1 cellular context compared by ENCODE assay signal in genomic region chr12:93784339-93785086, GRCh38.
A peak's percentile ranks its signal among the peaks of the same experiment; 100 is the strongest.
TF ChIP-seq lines count a peak whose summit lies in the region.

No MANE protein-coding gene starts in this region.

TF ChIP-seq in K562, 482 proteins besides CTCF, POLR2A, EP300 and RAD21 (continued from another document):
- TF ChIP-seq ZNF766 (CRISPR knock-in tag; conservative IDR thresholded peaks at IDR 0.05) (peak; percentile 66), ZNF57 (CRISPR knock-in tag; IDR thresholded peaks at IDR 0.05) (no peak), MYC (IDR thresholded peaks at IDR 0.05; ENCODE audit: low read depth, low read length) (peak; percentile 94), MYC (CRISPR knock-in tag; IDR thresholded peaks at IDR 0.05; ENCODE audit: borderline replicate concordance, low read depth) (0 out of 2 replicates have a peak, but pooled peaks have one; percentile 36), ZZZ3 (IDR thresholded peaks at IDR 0.05) (no peak), SP2 (IDR thresholded peaks at IDR 0.05; ENCODE audit: extremely low read depth, low read depth, low read length, poor library complexity, severe bottlenecking) (no peak), COPS2 (conservative IDR thresholded peaks at IDR 0.05) (no peak), MYNN (IDR thresholded peaks at IDR 0.05) (peak; percentile 35; the same call in 1 of the 2 replicates), MYNN (CRISPR knock-in tag; IDR thresholded peaks at IDR 0.05) (no peak), RBFOX2 (IDR thresholded peaks at IDR 0.05; ENCODE audit: low read depth, low read length) (no peak), ZNF274 (IDR thresholded peaks at IDR 0.05; ENCODE audit: borderline replicate concordance, low read depth, low read length) (no peak), NKRF (IDR thresholded peaks at IDR 0.05; ENCODE audit: borderline replicate concordance) (peak; percentile 63; the same call in 1 of the 2 replicates), BRCA1 (IDR thresholded peaks at IDR 0.05) (no peak), BRCA1 (CRISPR knock-in tag; IDR thresholded peaks at IDR 0.05) (no peak)
- TF ChIP-seq, protein P1, sequence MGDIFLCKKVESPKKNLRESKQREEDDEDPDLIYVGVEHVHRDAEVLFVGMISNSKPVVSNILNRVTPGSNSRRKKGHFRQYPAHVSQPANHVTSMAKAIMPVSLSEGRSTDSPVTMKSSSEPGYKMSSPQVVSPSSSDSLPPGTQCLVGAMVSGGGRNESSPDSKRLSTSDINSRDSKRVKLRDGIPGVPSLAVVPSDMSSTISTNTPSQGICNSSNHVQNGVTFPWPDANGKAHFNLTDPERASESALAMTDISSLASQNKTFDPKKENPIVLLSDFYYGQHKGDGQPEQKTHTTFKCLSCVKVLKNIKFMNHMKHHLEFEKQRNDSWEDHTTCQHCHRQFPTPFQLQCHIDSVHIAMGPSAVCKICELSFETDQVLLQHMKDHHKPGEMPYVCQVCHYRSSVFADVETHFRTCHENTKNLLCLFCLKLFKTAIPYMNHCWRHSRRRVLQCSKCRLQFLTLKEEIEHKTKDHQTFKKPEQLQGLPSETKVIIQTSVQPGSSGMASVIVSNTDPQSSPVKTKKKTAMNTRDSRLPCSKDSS (IDR thresholded peaks at IDR 0.05; ENCODE audit: low read depth, partially characterized antibody) = no peak
